8 cellular contexts compared by ENCODE assay signal in genomic region chr7:147245274-147245673, GRCh38.
DNase-seq lines count a peak whose midpoint lies in the region; ATAC-seq, FAIRE-seq and TF ChIP-seq lines count a peak whose summit lies in the region.

No MANE protein-coding gene starts in this region.

- H2BK12ac ChIP-seq in mesenchymal stem cell (ENCODE audit: low read length in 2 of 2) = no peak overlapping the region

- no peak overlapping the region for H3K9ac ChIP-seq in mesenchymal stem cell (ENCODE audit: low read length)

- H3K36me3 ChIP-seq in right atrium auricular region (no peaks in the 10 kb centered on the region), mesenchymal stem cell (ENCODE audit: control insufficient read depth in 1 of 2, insufficient read depth in 2 of 2, low read depth in 1 of 2, low read length in 2 of 2) (no peaks in the 10 kb centered on the region)

- no peak overlapping the region for H3K4ac ChIP-seq in mesenchymal stem cell (ENCODE audit: low read depth in 1 of 2, low read length in 2 of 2)

- no peak overlapping the region for H3K23ac ChIP-seq in mesenchymal stem cell (ENCODE audit: low read length in 2 of 2)

- H3K9me3 ChIP-seq in right atrium auricular region (no peaks in the 10 kb centered on the region), mesenchymal stem cell (ENCODE audit: control insufficient read depth, low read length) (no peaks in the 10 kb centered on the region)

- H4K8ac ChIP-seq in mesenchymal stem cell (ENCODE audit: low read length) = no peak overlapping the region

- intact Hi-C loops in Right ventricle myocardium inferior (cut with DNase I) = loop anchor here (5.0 kb wide), 2 partner anchors 837 to 1017 kb away; no protein-coding TSS in a partner anchor

- no peak overlapping the region for H2BK120ac ChIP-seq in mesenchymal stem cell (ENCODE audit: low read depth, low read length)

- H4K91ac ChIP-seq in mesenchymal stem cell (ENCODE audit: low read length) = no peak overlapping the region

- no peak overlapping the region for H3K4me2 ChIP-seq in mesenchymal stem cell (ENCODE audit: low read length, poor library complexity, severe bottlenecking)

- no peak overlapping the region for H2AFZ ChIP-seq in mesenchymal stem cell (ENCODE audit: low read depth, low read length)

- peak in 1 of 2 donors; percentile 70 for TF ChIP-seq CTCF in right atrium auricular region (IDR thresholded peaks at IDR 0.05)

- DNase-seq in Right ventricle myocardium inferior (ENCODE audit: missing footprints) = no peak
- DNase-seq in right atrium auricular region (ENCODE audit: low spot score) = no peak
- DNase-seq in NCI-H748 (lab: John Stamatoyannopoulos, UW; ENCODE audit: unreplicated experiment) = peak; percentile 69
- DNase-seq in cerebellum (ENCODE audit: low spot score) = peak; percentile 2
- DNase-seq in mesenchymal stem cell = peak; percentile 6
- no peak for DNase-seq in GM19239 (ENCODE audit: insufficient read length, low spot score)

- H2BK15ac ChIP-seq in mesenchymal stem cell (ENCODE audit: low read depth, poor library complexity, severe bottlenecking) = no peak overlapping the region

- no peaks in the 10 kb centered on the region for H3K27me3 ChIP-seq in right atrium auricular region
- H3K27me3 ChIP-seq in mesenchymal stem cell (ENCODE audit: control insufficient read depth in 1 of 2, insufficient read depth in 1 of 2, low read length in 2 of 2) = no peaks in the 10 kb centered on the region

- H3K79me1 ChIP-seq in mesenchymal stem cell (replicated peaks; ENCODE audit: low read length, poor library complexity, severe bottlenecking) = no peaks in the 10 kb centered on the region

- H3K4me1 ChIP-seq in right atrium auricular region (no peaks in the 10 kb centered on the region), mesenchymal stem cell (ENCODE audit: control insufficient read depth, insufficient read depth, low read depth, low read length) (no peaks in the 10 kb centered on the region)

- peak; percentile 52 for ATAC-seq in Right ventricle myocardium inferior
- peak; percentile 64 for ATAC-seq in HG02623 (IDR thresholded peaks at IDR 0.05; ENCODE audit: unreplicated experiment)
- ATAC-seq in HG02973 (IDR thresholded peaks at IDR 0.05; ENCODE audit: unreplicated experiment) = no peak

- H3K18ac ChIP-seq in mesenchymal stem cell (ENCODE audit: low read depth in 1 of 2, low read length in 2 of 2) = no peak overlapping the region

- FAIRE-seq in GM19239 (lab: Jason Lieb, UNC) = no peak

- H3K14ac ChIP-seq in mesenchymal stem cell (ENCODE audit: low read length in 2 of 2) = no peak overlapping the region

- 36% methylated on average over 8 of the region's 8 CpGs for WGBS in mesenchymal stem cell

- no peak overlapping the region for H3K27ac ChIP-seq in right atrium auricular region
- H3K27ac ChIP-seq in mesenchymal stem cell (ENCODE audit: low read length, poor library complexity, severe bottlenecking) = no peak overlapping the region

- H3K4me3 ChIP-seq in right atrium auricular region = no peak overlapping the region
- H3K4me3 ChIP-seq in mesenchymal stem cell (ENCODE audit: insufficient read depth in 1 of 2, low read depth in 1 of 2, low read length in 2 of 2) = no peak overlapping the region

- H2AK5ac ChIP-seq in mesenchymal stem cell (ENCODE audit: low read length, severe bottlenecking) = no peak overlapping the region

- no peak overlapping the region for H2BK5ac ChIP-seq in mesenchymal stem cell (ENCODE audit: low read depth, low read length, poor library complexity, severe bottlenecking)

Comparison
In these comparisons a context has a peak if more than half of its experiments do, and no peak if none do; other contexts are left out.
1. DNase-seq: peak in NCI-H748 (single experiment), cerebellum (single experiment) and mesenchymal stem cell (single experiment); none in Right ventricle myocardium inferior (single experiment), right atrium auricular region (single experiment) and GM19239 (single experiment).